ENCODE assay signal across 28 cellular contexts in the genomic region with DNA sequence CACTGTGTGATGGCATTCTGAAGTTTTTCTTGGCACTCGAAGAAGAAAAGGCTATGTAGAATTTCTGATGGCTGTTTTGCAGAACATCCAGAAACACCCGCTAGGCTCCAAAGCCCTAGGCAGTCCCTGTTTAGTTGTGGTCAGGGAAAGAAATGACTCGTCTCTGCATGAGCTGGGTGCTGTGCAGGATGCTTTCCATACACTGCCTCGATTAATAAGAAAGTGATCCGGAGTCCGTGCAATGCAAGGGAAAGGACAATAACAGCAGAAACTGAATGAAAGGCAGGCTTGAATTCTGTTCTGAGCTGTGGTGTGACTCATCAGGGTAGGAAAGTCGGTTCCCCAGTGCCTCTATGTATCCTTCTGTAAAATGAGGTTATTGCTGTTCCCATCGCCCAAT. TPM values are rescaled to one million over a fixed set of nuclear protein-coding genes. Genes with fewer than 3 reads are reported as not detected.
A peak's percentile ranks its signal among the peaks of the same experiment; 100 is the strongest.
DNase-seq lines count a peak whose midpoint lies in the region; ATAC-seq, FAIRE-seq and TF ChIP-seq lines count a peak whose summit lies in the region.
"Had no signal": no experiment of that assay in that cellular context is flagged by ENCODE, and none has a peak within 500 bp of the region (broad histone marks: within the 10 kb centered on the region; RNA-seq: fewer than 3 reads in every experiment).

No MANE protein-coding gene starts in this region.

- H2AFZ ChIP-seq in PC-9, result no peak overlapping the region

- POLR2A ChIA-PET in PC-9 (lab: Charles Lee; ENCODE audit: unreplicated experiment), result no interaction called here

- no peaks in the 10 kb centered on the region for H3K27me3 ChIP-seq in PC-9 (ENCODE audit: insufficient read depth, low read depth)
- H3K27me3 ChIP-seq in bronchial epithelial cell (ENCODE audit: control insufficient read depth, insufficient read depth, low read length), result no peaks in the 10 kb centered on the region
- no peaks in the 10 kb centered on the region for H3K27me3 ChIP-seq in dorsolateral prefrontal cortex
- H3K27me3 ChIP-seq: gastrocnemius medialis had no signal

- H3K36me3 ChIP-seq in PC-9 (ENCODE audit: low read depth) (no peaks in the 10 kb centered on the region), bronchial epithelial cell (ENCODE audit: control insufficient read depth, insufficient read depth, low read length) (no peaks in the 10 kb centered on the region), mesodermal cell (ENCODE audit: control insufficient read depth, insufficient read depth, low read length) (no peaks in the 10 kb centered on the region)
- H3K36me3 ChIP-seq: gastrocnemius medialis had no signal

- H3K4me1 ChIP-seq in PC-9 (replicated peaks; ENCODE audit: insufficient read depth), result peaks cover 16% of the 10 kb centered on the region
- H3K4me1 ChIP-seq in mesodermal cell (ENCODE audit: control insufficient read depth, insufficient read depth, low read length, poor library complexity, severe bottlenecking), result peaks cover 30% of the 10 kb centered on the region

- H3K4me3 ChIP-seq in PC-9 (no peak overlapping the region), bronchial epithelial cell (ENCODE audit: low read depth, low read length) (no peak overlapping the region), mesodermal cell (ENCODE audit: extremely low read depth, insufficient read depth, low read length, poor library complexity, severe bottlenecking) (no peak overlapping the region), dorsolateral prefrontal cortex (no peak overlapping the region)
- H3K4me3 ChIP-seq: gastrocnemius medialis had no signal

- H3K9me3 ChIP-seq in PC-9 (ENCODE audit: insufficient read depth, low read depth) (no peaks in the 10 kb centered on the region), mesodermal cell (ENCODE audit: control insufficient read depth, low read length) (no peaks in the 10 kb centered on the region)
- H3K9me3 ChIP-seq: gastrocnemius medialis had no signal

- WGBS in mesodermal cell (ENCODE audit: insufficient coverage in 2 of 2), 2 experiments, result 84 to 85% methylated on average over 7 of the region's 8 CpGs

- H3K27me3 Mint-ChIP-seq in natural killer cell (ENCODE audit: low read depth in 2 of 2), result peaks cover 0 to 8% of the 10 kb centered on the region in 2 donors
- H3K27me3 Mint-ChIP-seq: activated B cell treated with CpG ODN at 0.5 μM for 24 hours; CD4-positive, alpha-beta T cell had no signal

- H3K4me2 ChIP-seq in PC-9, result 0 out of 2 replicates have a peak overlapping the region, but pooled peaks have one; percentile 15

- intact Hi-C loops in PC-9 (cut with micrococcal nuclease; ENCODE audit: unreplicated experiment), result no loop called here
- intact Hi-C loops in dorsolateral prefrontal cortex (cut with DNase I), result no loop called here
- intact Hi-C loops in natural killer cell (cut with micrococcal nuclease), result no loop called here

- DNase-seq in Caki2 (ENCODE audit: low read depth) (peak; percentile 64), PC-9 (no peak), bronchial epithelial cell (ENCODE audit: low read depth) (peak; percentile 24), dorsolateral prefrontal cortex (no peak), NCI-H82 (lab: John Stamatoyannopoulos, UW) (no peak), natural killer cell (no peak)
- DNase-seq in central memory CD4-positive, alpha-beta T cell, result no peak
- DNase-seq: activated B cell treated with CpG ODN at 0.5 μM for 24 hours; activated CD4-positive, alpha-beta memory T cell treated with anti-CD3 and anti-CD28 coated beads for 36 hours; activated T-cell treated with anti-CD3 and anti-CD28 coated beads for 4 hours; amygdala; CD4-positive, alpha-beta T cell; DMS79; gastrocnemius medialis; KG1; left colon; NCI-H2081; NCI-H510A treated with DMSO at 0.1 percent for 48 hours; small intestine; stimulated activated CD4-positive, alpha-beta T cell treated with anti-CD3 and anti-CD28 coated beads, Interleukin-4, amount 100 ng/mL, for 24 hours had no signal

- H3K36me3 Mint-ChIP-seq in natural killer cell, result no peaks in the 10 kb centered on the region
- H3K36me3 Mint-ChIP-seq: activated CD4-positive, alpha-beta memory T cell treated with anti-CD3 and anti-CD28 coated beads for 36 hours; mesothelial cell of epicardium had no signal

- no peaks in the 10 kb centered on the region for H4K20me1 ChIP-seq in PC-9 (ENCODE audit: insufficient read depth)

- ATAC-seq in natural killer cell, result no peak
- ATAC-seq: gastrocnemius medialis, left colon, Right ventricle myocardium inferior had no signal

- no peaks in the 10 kb centered on the region for H3K79me2 ChIP-seq in PC-9 (ENCODE audit: low read depth)

- in situ Hi-C loops in Caki2 (cut with HindIII; ENCODE audit: low pct_unique_long_range_greater_than_20kb, low sequenced_read_pairs), result no loop called here

- H3K4me1 Mint-ChIP-seq in natural killer cell, result no peaks in the 10 kb centered on the region
- H3K4me1 Mint-ChIP-seq: activated B cell treated with CpG ODN at 0.5 μM for 24 hours, mesothelial cell of epicardium, nephron had no signal

- no peak overlapping the region for H3K4me3 Mint-ChIP-seq in natural killer cell
- H3K4me3 Mint-ChIP-seq: activated B cell treated with CpG ODN at 0.5 μM for 24 hours; activated CD4-positive, alpha-beta memory T cell treated with anti-CD3 and anti-CD28 coated beads for 36 hours; CD4-positive, alpha-beta T cell; dendritic cell treated with granulocyte-macrophage colony-stimulating factor and Interleukin-4, amounts not matched to agents 40 ng/mL and 50 ng/mL, for 4 days; mesothelial cell of epicardium; nephron; T-helper 1 cell treated with Interleukin-12 subunit alpha and Interleukin-12 subunit beta and Interleukin-4 antibody, amounts not matched to agents 30 μg/mL and 1 μg/mL, for 36 hours had no signal

- H3K27ac ChIP-seq in PC-9, result peak overlapping the region; percentile 23
- H3K27ac ChIP-seq in mesodermal cell (ENCODE audit: low read depth, low read length, severe bottlenecking), result peak overlapping the region; percentile 36
- peak overlapping the region in 1 of 59 donors; percentile 38 for H3K27ac ChIP-seq in dorsolateral prefrontal cortex

- TF ChIP-seq CTCF in PC-9 (conservative IDR thresholded peaks at IDR 0.05), result no peak
- TF ChIP-seq CTCF in bronchial epithelial cell (IDR thresholded peaks at IDR 0.05; ENCODE audit: insufficient read depth, low read length, severe bottlenecking), result no peak
- no peak for TF ChIP-seq CTCF in dorsolateral prefrontal cortex (IDR thresholded peaks at IDR 0.05 in 54 of 56, conservative IDR thresholded peaks at IDR 0.05 in 2 of 56; ENCODE audit: low read depth in 1 of 56, partially characterized antibody in 56 of 56)
- TF ChIP-seq CTCF in natural killer cell (IDR thresholded peaks at IDR 0.05), result no peak

- no TSS peak for BruUV-seq in PC-9 (replicated peaks; lab: Mats Ljungman, UMichigan)

- H3F3A ChIP-seq in PC-9 (ENCODE audit: insufficient read depth, low read depth), result peaks cover 14% of the 10 kb centered on the region; the same call in 1 of the 2 replicates

- CTCF ChIA-PET in PC-9 (lab: Charles Lee), result no interaction called here

- H3K27ac Mint-ChIP-seq in natural killer cell, result no peak overlapping the region
- H3K27ac Mint-ChIP-seq: activated B cell treated with CpG ODN at 0.5 μM for 24 hours; activated CD4-positive, alpha-beta memory T cell treated with anti-CD3 and anti-CD28 coated beads for 36 hours; CD4-positive, alpha-beta T cell; dendritic cell treated with granulocyte-macrophage colony-stimulating factor and Interleukin-4, amounts not matched to agents 40 ng/mL and 50 ng/mL, for 4 days; mesothelial cell of epicardium; nephron; T-helper 1 cell treated with Interleukin-12 subunit alpha and Interleukin-12 subunit beta and Interleukin-4 antibody, amounts not matched to agents 30 μg/mL and 1 μg/mL, for 36 hours had no signal

- H3K9me2 ChIP-seq in PC-9 (ENCODE audit: insufficient read depth), result no peaks in the 10 kb centered on the region

- no peaks in the 10 kb centered on the region for H3K9me3 Mint-ChIP-seq in natural killer cell
- H3K9me3 Mint-ChIP-seq: activated B cell treated with CpG ODN at 0.5 μM for 24 hours; activated CD4-positive, alpha-beta memory T cell treated with anti-CD3 and anti-CD28 coated beads for 36 hours; CD4-positive, alpha-beta T cell; dendritic cell treated with granulocyte-macrophage colony-stimulating factor and Interleukin-4, amounts not matched to agents 40 ng/mL and 50 ng/mL, for 4 days; mesothelial cell of epicardium; nephron; T-helper 1 cell treated with Interleukin-12 subunit alpha and Interleukin-12 subunit beta and Interleukin-4 antibody, amounts not matched to agents 30 μg/mL and 1 μg/mL, for 36 hours had no signal

- no peak for FAIRE-seq in bronchial epithelial cell (lab: Jason Lieb, UNC)
- FAIRE-seq: endothelial cell of umbilical vein, small intestine, urothelium cell line had no signal

RNA-seq across cellular contexts. Expression of gene MAPRE3, which starts 18.7 kb away (rescaled TPM):
- total RNA-seq in Caki2 (2014; rRNA removed; shearing (Covaris generic); ENCODE audit: low replicate concordance), result 25.9 and 33.5 TPM in 2 replicates
- total RNA-seq in PC-9 (2021) (17.1 and 25.2 TPM in 2 replicates), bronchial epithelial cell (1.6 and 2.8 TPM in 2 replicates), dorsolateral prefrontal cortex (100 to 1,000 TPM in 119 of 120 experiments, 10 to 100 TPM in 1; 97.4 to 247 (median 192) TPM), natural killer cell (1 to 10 TPM; 3.9 to 5.0 (median 4.2) TPM)
- polyA plus RNA-seq in mesodermal cell (2013, experiment 1 of 2), result 22.7 TPM
- polyA plus RNA-seq in mesodermal cell (2013, experiment 2 of 2), result 21.4 TPM

RNA-seq across cellular contexts. Expression of gene TMEM214, which starts 43.6 kb away (rescaled TPM):
- total RNA-seq in Caki2 (2014; rRNA removed; shearing (Covaris generic); ENCODE audit: low replicate concordance), result 104 and 106 TPM in 2 replicates
- 60.9 and 65.6 TPM in 2 replicates for total RNA-seq in PC-9 (2021)
- total RNA-seq in bronchial epithelial cell, result 15.8 and 17.3 TPM in 2 replicates
- 83.5 TPM for polyA plus RNA-seq in mesodermal cell (2013, experiment 1 of 2)
- polyA plus RNA-seq in mesodermal cell (2013, experiment 2 of 2), result 72.4 TPM
- 10 to 100 TPM; 30.6 to 65.3 (median 43.5) TPM for total RNA-seq in dorsolateral prefrontal cortex
- 10 to 100 TPM; 64.9 to 81.1 (median 79.2) TPM for total RNA-seq in natural killer cell

Comparison
In these comparisons a context has a peak if more than half of its experiments do, and no peak if none do; other contexts are left out.
1. DNase-seq: peak in Caki2 (single experiment) and bronchial epithelial cell (single experiment); none in PC-9 (0 of 2), dorsolateral prefrontal cortex (0 of 10), NCI-H82 (single experiment), central memory CD4-positive, alpha-beta T cell (single experiment) and natural killer cell (single experiment).